In the genomic region with DNA sequence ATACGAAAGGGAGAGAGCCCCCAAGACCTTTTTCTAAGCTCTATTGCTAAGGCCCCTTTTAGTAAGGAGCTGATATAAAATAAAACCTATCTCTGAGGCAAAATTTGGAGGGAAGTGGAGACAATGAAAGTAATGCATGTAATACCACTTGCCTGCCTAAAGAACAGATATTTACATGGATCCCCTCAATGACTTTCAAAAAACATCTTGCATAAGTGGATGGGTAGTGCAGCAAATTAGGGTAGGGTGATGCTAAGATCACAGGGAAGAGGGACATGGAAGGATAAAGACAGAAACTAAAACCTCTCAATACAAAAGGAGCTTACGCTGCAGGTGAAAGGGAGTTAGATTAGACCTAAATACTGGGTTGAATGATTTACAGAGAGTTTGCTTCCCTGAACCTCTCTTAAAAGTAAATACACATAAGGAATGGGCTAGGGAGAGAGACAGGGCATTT, we compare ENCODE assay signal across 8 cellular contexts. TPM values are rescaled to one million over a fixed set of nuclear protein-coding genes. Genes with fewer than 3 reads are reported as not detected.
DNase-seq lines count a peak whose midpoint lies in the region; ATAC-seq lines count a peak whose summit lies in the region.

No MANE protein-coding gene starts in this region.

- intact Hi-C loops in activated CD4-positive, alpha-beta memory T cell treated with anti-CD3 and anti-CD28 coated beads for 36 hours (cut with micrococcal nuclease) = no loop called here

- H3K9me3 Mint-ChIP-seq in activated CD4-positive, alpha-beta memory T cell treated with anti-CD3 and anti-CD28 coated beads for 36 hours = no peaks in the 10 kb centered on the region
- H3K9me3 Mint-ChIP-seq in stimulated activated naive CD8-positive, alpha-beta T cell treated with anti-CD3 and anti-CD28 coated beads, Interleukin-15, amount 100 ng/mL, for 72 hours = no peaks in the 10 kb centered on the region

- no peak for ATAC-seq in stimulated activated naive CD8-positive, alpha-beta T cell treated with anti-CD3 and anti-CD28 coated beads, Interleukin-15, amount 100 ng/mL, for 72 hours

- H3K36me3 Mint-ChIP-seq in activated CD4-positive, alpha-beta memory T cell treated with anti-CD3 and anti-CD28 coated beads for 36 hours = peaks cover 71% of the 10 kb centered on the region

- DNase-seq in NCI-H2171 treated with DMSO at 0.1 percent for 48 hours (lab: John Stamatoyannopoulos, UW) (peak; percentile 36), NCI-H2171 (lab: John Stamatoyannopoulos, UW) (no peak), NCI-H345 (lab: John Stamatoyannopoulos, UW) (no peak)
- no peak for DNase-seq in activated CD4-positive, alpha-beta memory T cell treated with anti-CD3 and anti-CD28 coated beads for 36 hours
- no peak for DNase-seq in stimulated activated naive CD8-positive, alpha-beta T cell treated with anti-CD3 and anti-CD28 coated beads, Interleukin-15, amount 100 ng/mL, for 72 hours
- no peak for DNase-seq in stimulated activated CD4-positive, alpha-beta T cell treated with anti-CD3 and anti-CD28 coated beads, Interleukin-2, amount 100 ng/mL, for 24 hours
- DNase-seq in stimulated activated CD4-positive, alpha-beta T cell treated with anti-CD3 and anti-CD28 coated beads, Interleukin-4, amount 100 ng/mL, for 24 hours = no peak

- POLR2A ChIA-PET in activated CD4-positive, alpha-beta memory T cell treated with anti-CD3 and anti-CD28 coated beads for 36 hours (lab: Charles Lee) = interaction anchor here (0.7 to 5.0 kb wide), 6 partner anchors 9 to 328 kb away, joined by 3 to 54 read pairs (median 3); a partner anchor contains a TSS

- no peaks in the 10 kb centered on the region for H3K27me3 Mint-ChIP-seq in activated CD4-positive, alpha-beta memory T cell treated with anti-CD3 and anti-CD28 coated beads for 36 hours
- no peaks in the 10 kb centered on the region for H3K27me3 Mint-ChIP-seq in stimulated activated naive CD8-positive, alpha-beta T cell treated with anti-CD3 and anti-CD28 coated beads, Interleukin-15, amount 100 ng/mL, for 72 hours

- peaks cover 22% of the 10 kb centered on the region for H3K4me1 Mint-ChIP-seq in activated CD4-positive, alpha-beta memory T cell treated with anti-CD3 and anti-CD28 coated beads for 36 hours (ENCODE audit: low read depth)
- H3K4me1 Mint-ChIP-seq in stimulated activated naive CD8-positive, alpha-beta T cell treated with anti-CD3 and anti-CD28 coated beads, Interleukin-15, amount 100 ng/mL, for 72 hours = peaks cover 59% of the 10 kb centered on the region

- peak overlapping the region; percentile 84 for H3K4me3 ChIP-seq in iPS-11a (ENCODE audit: low read depth, low read length)

- CTCF ChIA-PET in activated CD4-positive, alpha-beta memory T cell treated with anti-CD3 and anti-CD28 coated beads for 36 hours (lab: Charles Lee) = interaction anchor here (0.8 to 2.5 kb wide), 5 partner anchors 8 to 303 kb away, joined by 4 to 15 read pairs (median 6); a partner anchor contains a TSS

- H3K27ac Mint-ChIP-seq in activated CD4-positive, alpha-beta memory T cell treated with anti-CD3 and anti-CD28 coated beads for 36 hours = peak overlapping the region; percentile 80
- H3K27ac Mint-ChIP-seq in stimulated activated naive CD8-positive, alpha-beta T cell treated with anti-CD3 and anti-CD28 coated beads, Interleukin-15, amount 100 ng/mL, for 72 hours = peak overlapping the region; percentile 92 to 96

- H3K4me3 Mint-ChIP-seq in activated CD4-positive, alpha-beta memory T cell treated with anti-CD3 and anti-CD28 coated beads for 36 hours = peak overlapping the region; percentile 90
- H3K4me3 Mint-ChIP-seq in stimulated activated naive CD8-positive, alpha-beta T cell treated with anti-CD3 and anti-CD28 coated beads, Interleukin-15, amount 100 ng/mL, for 72 hours = peak overlapping the region; percentile 90 to 93

RNA-seq across cellular contexts. Expression of a gene that starts 1.1 kb away (rescaled TPM):
- total RNA-seq in activated CD4-positive, alpha-beta memory T cell treated with anti-CD3 and anti-CD28 coated beads for 36 hours = 1 to 10 TPM; 8.6 to 9.7 TPM

RNA-seq across cellular contexts. Expression of a gene that starts 9.0 kb away (rescaled TPM):
- total RNA-seq in activated CD4-positive, alpha-beta memory T cell treated with anti-CD3 and anti-CD28 coated beads for 36 hours = 10 to 100 TPM; 91.2 to 93.2 TPM

RNA-seq across cellular contexts. Expression of a gene that starts 9.3 kb away (rescaled TPM):
- total RNA-seq in activated CD4-positive, alpha-beta memory T cell treated with anti-CD3 and anti-CD28 coated beads for 36 hours = 10 to 100 TPM; 34.6 to 36.5 TPM

RNA-seq across cellular contexts. Expression of a gene that starts 22.8 kb away (rescaled TPM):
- total RNA-seq in activated CD4-positive, alpha-beta memory T cell treated with anti-CD3 and anti-CD28 coated beads for 36 hours = 10 to 100 TPM; 55.2 to 64.5 TPM

RNA-seq across cellular contexts. Expression of a gene that starts 30.0 kb away (rescaled TPM):
- 100 to 1,000 TPM; 127 to 132 TPM for total RNA-seq in activated CD4-positive, alpha-beta memory T cell treated with anti-CD3 and anti-CD28 coated beads for 36 hours
